In the genomic region with DNA sequence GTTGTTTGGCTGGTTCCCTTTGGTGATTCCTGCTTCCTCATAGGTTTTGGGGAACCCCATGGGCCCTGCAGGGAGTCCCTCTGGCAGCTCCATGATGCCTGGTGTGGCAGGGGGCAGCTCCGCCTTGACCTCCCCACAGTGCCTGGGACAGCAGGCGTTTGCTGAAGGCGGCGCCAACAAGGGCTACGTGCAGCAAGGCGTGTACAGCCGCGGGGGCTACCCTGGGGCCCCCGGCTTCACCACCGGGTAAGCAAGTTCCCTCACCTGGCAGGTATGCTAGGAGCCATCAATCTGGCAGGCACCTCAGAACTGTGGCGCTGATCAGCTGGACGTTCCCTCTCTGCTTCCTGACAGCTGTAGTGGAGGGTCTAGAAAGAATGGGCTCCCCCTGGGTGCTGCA, we compare ENCODE assay signal across 22 cellular contexts.
"Had no signal": no experiment of that assay in that cellular context is flagged by ENCODE, and none has a peak within 500 bp of the region (broad histone marks: within the 10 kb centered on the region; RNA-seq: fewer than 3 reads in every experiment).

No MANE protein-coding gene starts in this region.

- H3K9me3 ChIP-seq: SJCRH30, SK-N-SH had no signal

- H3K4me2 ChIP-seq: SK-N-SH had no signal

- H3K36me3 ChIP-seq: SJCRH30 had no signal

- H3K27me3 ChIP-seq: brain microvascular endothelial cell, SJCRH30 had no signal

- ATAC-seq: activated CD4-positive, alpha-beta T cell treated with anti-CD3 and anti-CD28 coated beads for 36 hours had no signal

- DNase-seq: activated CD4-positive, alpha-beta memory T cell treated with anti-CD3 and anti-CD28 coated beads, Interleukin-2, amount 10 ng/mL, durations not matched to agents 7 days and 5 days; activated CD4-positive, alpha-beta T cell treated with anti-CD3 and anti-CD28 coated beads for 36 hours; activated CD4-positive, alpha-beta T cell treated with anti-CD3 and anti-CD28 coated beads, Interleukin-2, amount 50 U/mL, for 1 hour; activated gamma-delta T cell treated with Interleukin-2 at 50 U/mL for 16 hours; activated naive CD4-positive, alpha-beta T cell treated with anti-CD3 and anti-CD28 coated beads, Interleukin-2, amount 10 ng/mL, durations not matched to agents 7 days and 5 days; activated naive CD8-positive, alpha-beta T cell treated with anti-CD3 and anti-CD28 coated beads for 36 hours; activated T-cell treated with anti-CD3 and anti-CD28 coated beads for 4 hours; activated T-cell treated with anti-CD3 and anti-CD28 coated beads, Interleukin-2, amount 50 U/mL, for 48 hours; brain microvascular endothelial cell; IMR-90; Kasumi-1; KBM-7; NCI-H1417; NCI-H1930; NCI-H2171 treated with DMSO at 0.1 percent for 48 hours; NCI-H226; NCI-H526; NCI-H82; T-helper 1 cell; WERI-Rb-1 had no signal

- H3K4me3 ChIP-seq: SJCRH30 had no signal

- H3K9ac ChIP-seq: SK-N-SH had no signal

- H3K27ac ChIP-seq: brain microvascular endothelial cell, SJCRH30, WERI-Rb-1 had no signal
